Comparison of ENCODE assay signal across 1 cellular context in the genomic region with DNA sequence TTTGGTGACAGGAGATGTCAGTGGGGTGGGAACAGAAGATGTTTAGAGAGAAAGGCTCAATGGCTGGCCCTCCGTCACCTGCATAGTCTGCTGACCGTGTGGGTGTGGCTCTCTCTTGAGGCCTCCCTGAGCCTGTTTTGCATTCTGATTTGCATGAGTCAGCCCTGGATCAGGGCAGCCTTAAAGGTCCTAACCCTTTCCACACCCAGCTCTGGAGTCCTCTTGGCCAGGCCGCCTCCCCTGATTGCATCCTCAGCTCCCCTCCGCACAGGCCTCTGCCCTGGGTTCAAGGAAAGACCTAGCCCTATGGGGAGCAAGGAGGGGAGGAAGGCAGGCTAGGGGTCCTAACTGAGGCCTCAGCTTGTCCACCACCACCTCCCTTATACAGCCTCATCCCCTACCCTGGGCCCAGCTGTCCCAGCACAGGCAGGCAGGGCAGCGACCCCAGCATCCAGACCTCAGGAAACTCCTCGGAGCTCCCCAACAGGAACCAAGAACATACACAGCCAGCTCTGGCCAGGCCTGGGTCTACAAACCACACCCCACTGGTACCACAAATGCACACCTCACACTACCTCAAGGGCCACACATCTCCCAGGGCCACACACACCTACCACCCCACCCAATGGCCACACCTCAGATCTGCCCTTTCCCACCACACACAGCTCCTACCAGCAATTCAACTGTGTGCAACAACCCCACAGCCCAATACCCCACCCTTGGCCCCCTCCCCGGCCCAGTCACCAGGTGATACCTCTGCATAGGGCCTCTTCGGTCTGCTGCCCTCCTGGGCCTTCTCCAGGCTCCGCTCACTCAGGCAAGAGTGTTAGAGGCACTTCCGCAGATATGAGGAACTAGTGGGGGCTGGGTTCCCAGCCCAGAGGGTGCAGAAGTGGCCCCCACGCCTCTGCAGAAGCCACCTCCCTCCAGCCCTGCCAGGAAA.
A peak's percentile ranks its signal among the peaks of the same experiment; 100 is the strongest.
TF ChIP-seq lines count a peak whose summit lies in the region.

No MANE protein-coding gene starts in this region.

TF ChIP-seq in GM12878, 131 proteins besides CTCF, POLR2A, EP300 and RAD21 (continued from another document):
- TF ChIP-seq, protein P1, sequence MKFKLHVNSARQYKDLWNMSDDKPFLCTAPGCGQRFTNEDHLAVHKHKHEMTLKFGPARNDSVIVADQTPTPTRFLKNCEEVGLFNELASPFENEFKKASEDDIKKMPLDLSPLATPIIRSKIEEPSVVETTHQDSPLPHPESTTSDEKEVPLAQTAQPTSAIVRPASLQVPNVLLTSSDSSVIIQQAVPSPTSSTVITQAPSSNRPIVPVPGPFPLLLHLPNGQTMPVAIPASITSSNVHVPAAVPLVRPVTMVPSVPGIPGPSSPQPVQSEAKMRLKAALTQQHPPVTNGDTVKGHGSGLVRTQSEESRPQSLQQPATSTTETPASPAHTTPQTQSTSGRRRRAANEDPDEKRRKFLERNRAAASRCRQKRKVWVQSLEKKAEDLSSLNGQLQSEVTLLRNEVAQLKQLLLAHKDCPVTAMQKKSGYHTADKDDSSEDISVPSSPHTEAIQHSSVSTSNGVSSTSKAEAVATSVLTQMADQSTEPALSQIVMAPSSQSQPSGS (IDR thresholded peaks at IDR 0.05; ENCODE audit: low read length): no peak
- TF ChIP-seq, protein P2, sequence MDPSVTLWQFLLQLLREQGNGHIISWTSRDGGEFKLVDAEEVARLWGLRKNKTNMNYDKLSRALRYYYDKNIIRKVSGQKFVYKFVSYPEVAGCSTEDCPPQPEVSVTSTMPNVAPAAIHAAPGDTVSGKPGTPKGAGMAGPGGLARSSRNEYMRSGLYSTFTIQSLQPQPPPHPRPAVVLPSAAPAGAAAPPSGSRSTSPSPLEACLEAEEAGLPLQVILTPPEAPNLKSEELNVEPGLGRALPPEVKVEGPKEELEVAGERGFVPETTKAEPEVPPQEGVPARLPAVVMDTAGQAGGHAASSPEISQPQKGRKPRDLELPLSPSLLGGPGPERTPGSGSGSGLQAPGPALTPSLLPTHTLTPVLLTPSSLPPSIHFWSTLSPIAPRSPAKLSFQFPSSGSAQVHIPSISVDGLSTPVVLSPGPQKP (IDR thresholded peaks at IDR 0.05; ENCODE audit: low read depth, low read length): peak; percentile 7; the same call in 1 of the 2 replicates
- TF ChIP-seq MEF2B (IDR thresholded peaks at IDR 0.05; ENCODE audit: partially characterized antibody, poor library complexity, severe bottlenecking) (peak; percentile 8), TBL1XR1 (IDR thresholded peaks at IDR 0.05; ENCODE audit: low read depth, low read length) (no peak), MXI1 (IDR thresholded peaks at IDR 0.05; ENCODE audit: low read depth, low read length) (0 out of 2 replicates have a peak, but pooled peaks have one; percentile 22), POU2F2 (IDR thresholded peaks at IDR 0.05; ENCODE audit: borderline replicate concordance, low read depth, low read length) (peak; percentile 88; the same call in 2 of the 3 replicates), POLR2AphosphoS5 (IDR thresholded peaks at IDR 0.05; ENCODE audit: low read length) (peak; percentile 78), SUPT20H (IDR thresholded peaks at IDR 0.05; ENCODE audit: borderline replicate concordance, control insufficient read depth, low read depth, low read length) (no peak), ESRRA (IDR thresholded peaks at IDR 0.05; ENCODE audit: low read length) (no peak), IKZF2 (IDR thresholded peaks at IDR 0.05) (peak; percentile 10 to 47; a peak in 1 of 4 replicates), NR2C1 (IDR thresholded peaks at IDR 0.05) (no peak), DPF2 (IDR thresholded peaks at IDR 0.05) (peak; percentile 52; the same call in 1 of the 2 replicates), MTA2 (IDR thresholded peaks at IDR 0.05; ENCODE audit: low read depth) (peak; percentile 52; the same call in 1 of the 2 replicates), TCF12 (IDR thresholded peaks at IDR 0.05; ENCODE audit: low read depth, low read length) (0 out of 2 replicates have a peak, but pooled peaks have one; percentile 10), RELA (IDR thresholded peaks at IDR 0.05; ENCODE audit: borderline replicate concordance, partially characterized antibody) (peak; percentile 12), SP1 (IDR thresholded peaks at IDR 0.05; ENCODE audit: low read depth, low read length) (no peak), EED (IDR thresholded peaks at IDR 0.05; ENCODE audit: low read depth) (0 out of 2 replicates have a peak, but pooled peaks have one; percentile 23), ASH2L (IDR thresholded peaks at IDR 0.05; ENCODE audit: borderline replicate concordance, low read depth) (no peak), NFXL1 (IDR thresholded peaks at IDR 0.05; ENCODE audit: borderline replicate concordance) (no peak), CEBPB (IDR thresholded peaks at IDR 0.05; ENCODE audit: borderline replicate concordance in 1 of 2, low read depth in 2 of 2, low read length in 2 of 2) (no peak)
